ENCODE assay signal across 10 cellular contexts in genomic region chr10:30587522-30588031, GRCh38. TPM values are rescaled to one million over a fixed set of nuclear protein-coding genes. Genes with fewer than 3 reads are reported as not detected.
DNase-seq lines count a peak whose midpoint lies in the region; ATAC-seq and TF ChIP-seq lines count a peak whose summit lies in the region.
"Had no signal": no experiment of that assay in that cellular context is flagged by ENCODE, and none has a peak within 500 bp of the region (broad histone marks: within the 10 kb centered on the region; RNA-seq: fewer than 3 reads in every experiment).

No MANE protein-coding gene starts in this region.

- no peak overlapping the region for H3K27ac Mint-ChIP-seq in chondrocyte (ENCODE audit: unreplicated experiment)

- peaks cover 2% of the 10 kb centered on the region for H3K27me3 Mint-ChIP-seq in chondrocyte (ENCODE audit: low read depth)
- H3K27me3 Mint-ChIP-seq: IgD-negative memory B cell had no signal

- H3K4me3 ChIP-seq in left lung (no peak overlapping the region), ovary (no peak overlapping the region)
- H3K4me3 ChIP-seq: tibial artery had no signal

- H3K27me3 ChIP-seq in left lung (no peaks in the 10 kb centered on the region), ovary (no peaks in the 10 kb centered on the region)
- H3K27me3 ChIP-seq: tibial artery had no signal

- TF ChIP-seq EP300 in ovary (IDR thresholded peaks at IDR 0.05) = no peak

- H3K36me3 ChIP-seq in left lung (no peaks in the 10 kb centered on the region), ovary (no peaks in the 10 kb centered on the region)
- H3K36me3 ChIP-seq: tibial artery had no signal

- 37 to 60% (median 49%) methylated on average over 8 of the region's 8 CpGs for WGBS in ovary, 3 donors

- no peaks in the 10 kb centered on the region for H3K36me3 Mint-ChIP-seq in chondrocyte (ENCODE audit: low read depth)
- H3K36me3 Mint-ChIP-seq: IgD-negative memory B cell had no signal

- peak overlapping the region in 1 of 2 donors; percentile 63 for H3K27ac ChIP-seq in left lung
- H3K27ac ChIP-seq in ovary = no peak overlapping the region
- H3K27ac ChIP-seq: tibial artery had no signal

- no peak overlapping the region for H3K4me3 Mint-ChIP-seq in chondrocyte (ENCODE audit: unreplicated experiment)

- ATAC-seq in GM18861 (IDR thresholded peaks at IDR 0.05; ENCODE audit: unreplicated experiment) (peak; percentile 76), HG02759 (IDR thresholded peaks at IDR 0.05; ENCODE audit: unreplicated experiment) (peak; percentile 83), left lung (peak; percentile 52)

- H3K4me1 Mint-ChIP-seq in chondrocyte (ENCODE audit: low read depth) = peaks cover 9% of the 10 kb centered on the region

- no peaks in the 10 kb centered on the region for H3K9me3 Mint-ChIP-seq in chondrocyte (ENCODE audit: low read depth)
- H3K9me3 Mint-ChIP-seq: IgD-negative memory B cell had no signal

- peaks cover 6 to 50% of the 10 kb centered on the region in 2 donors for H3K4me1 ChIP-seq in left lung
- no peaks in the 10 kb centered on the region for H3K4me1 ChIP-seq in ovary (ENCODE audit: insufficient read depth)

- no peak for TF ChIP-seq POLR2A in ovary (IDR thresholded peaks at IDR 0.05)

- no peaks in the 10 kb centered on the region for H3K9me3 ChIP-seq in left lung
- H3K9me3 ChIP-seq in ovary = no peaks in the 10 kb centered on the region
- H3K9me3 ChIP-seq: tibial artery had no signal

- peak; percentile 69 for DNase-seq in NOMO-1 treated with dmso at 0.1 percent for 144 hours (lab: John Stamatoyannopoulos, UW; ENCODE audit: unreplicated experiment)
- DNase-seq in left lung = peak; percentile 69 to 87
- no peak for DNase-seq in ovary
- DNase-seq in chondrocyte (ENCODE audit: low spot score) = no peak
- DNase-seq in epidermal melanocyte (ENCODE audit: insufficient read length, low spot score) = no peak
- no peak for DNase-seq in NCI-H524 (lab: John Stamatoyannopoulos, UW)

- TF ChIP-seq CTCF in left lung (IDR thresholded peaks at IDR 0.05) (no peak), ovary (IDR thresholded peaks at IDR 0.05) (no peak), chondrocyte (IDR thresholded peaks at IDR 0.05) (no peak)

- intact Hi-C loops in left lung (cut with DNase I) = no loop called here
- intact Hi-C loops in ovary (cut with DNase I) = loop anchor here in 2 of 4 donors (5.0 kb wide), 1 partner anchor 200 kb away; no protein-coding TSS in a partner anchor

RNA-seq across cellular contexts. Expression of gene LYZL2, which starts 42.0 kb away (rescaled TPM):
- total RNA-seq in left lung = not detected
- total RNA-seq in ovary = not detected
- not detected for polyA plus RNA-seq in ovary
- not detected in 3 replicates for total RNA-seq in chondrocyte
- polyA plus RNA-seq: IgD-negative memory B cell had no signal

Comparison
In these comparisons a context has a peak if more than half of its experiments do, and no peak if none do; other contexts are left out.
1. DNase-seq: peak in NOMO-1 treated with dmso at 0.1 percent for 144 hours (single experiment) and left lung (2 of 2); none in ovary (0 of 5), chondrocyte (single experiment), epidermal melanocyte (single experiment) and NCI-H524 (0 of 2).
2. Peak in every context shown above with its lines, with median percentiles within 50 percentile points of each other: ATAC-seq.